In the genomic region with DNA sequence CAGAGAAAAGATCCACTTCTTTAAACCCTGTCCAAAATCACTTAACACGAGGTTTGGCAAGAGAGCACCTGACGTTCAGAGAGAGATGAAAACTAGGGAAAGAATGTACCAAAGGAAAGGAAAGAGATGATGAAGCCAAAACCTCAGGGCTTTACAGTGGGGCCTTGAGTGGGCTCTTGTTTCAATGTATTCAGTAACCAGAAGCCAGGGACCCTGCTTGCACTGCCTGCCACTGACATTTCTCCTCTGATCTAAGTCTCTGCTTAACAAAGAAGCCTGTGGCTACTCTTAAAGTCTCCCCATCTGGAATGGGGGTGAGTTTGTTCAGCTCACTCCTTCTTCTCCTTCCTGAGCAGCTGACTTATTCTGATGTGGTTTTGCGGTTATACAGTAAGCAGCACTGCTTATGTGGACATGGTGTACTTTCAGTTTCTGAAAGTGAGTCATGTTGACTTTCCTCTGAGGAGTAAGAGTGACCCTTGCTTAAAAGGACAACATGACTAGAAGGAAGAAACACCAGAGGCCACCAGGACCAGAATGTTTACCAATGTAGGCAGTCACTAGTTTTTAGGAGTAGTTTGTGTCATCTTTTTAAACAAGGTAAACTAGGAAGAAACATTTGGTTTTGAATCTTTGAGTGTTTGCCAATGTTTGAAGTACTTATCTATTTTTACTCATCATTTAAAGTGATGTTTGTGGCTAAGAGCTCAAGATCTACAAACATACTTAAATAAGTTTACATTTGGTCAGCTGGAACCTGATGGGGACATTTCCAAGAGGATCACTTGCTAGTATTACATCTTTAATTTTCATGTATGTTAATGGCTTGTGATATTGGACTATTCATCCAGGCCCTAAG, we compare ENCODE assay signal across 8 cellular contexts.
DNase-seq lines count a peak whose midpoint lies in the region; ATAC-seq and TF ChIP-seq lines count a peak whose summit lies in the region.

No MANE protein-coding gene starts in this region.

- H3K27me3 ChIP-seq in psoas muscle (ENCODE audit: insufficient read depth in 3 of 3, low read length in 2 of 3), result peaks cover 0 to 3% (median 0%) of the 10 kb centered on the region in 3 donors

- 38 to 55% (median 42%) methylated on average over 3 of the region's 3 CpGs for WGBS in psoas muscle, 3 donors

- ATAC-seq in GM21423 (IDR thresholded peaks at IDR 0.05; ENCODE audit: unreplicated experiment) (peak; percentile 94), esophagus mucosa (peak; percentile 76), psoas muscle (peak; percentile 56 to 87 (median 80))

- H3K9me3 Mint-ChIP-seq in T-helper 2 cell treated with Interferon-gamma antibody and Interleukin-4, amounts not matched to agents 5 μg/mL and 100 μg/mL, for 36 hours, result no peaks in the 10 kb centered on the region

- H3K27me3 Mint-ChIP-seq in T-helper 2 cell treated with Interferon-gamma antibody and Interleukin-4, amounts not matched to agents 5 μg/mL and 100 μg/mL, for 36 hours (ENCODE audit: low read depth), result peaks cover 42% of the 10 kb centered on the region

- no peaks in the 10 kb centered on the region for H3K36me3 ChIP-seq in psoas muscle (ENCODE audit: insufficient read depth in 1 of 2, low read depth in 1 of 2)

- no peaks in the 10 kb centered on the region for H3K36me3 Mint-ChIP-seq in T-helper 2 cell treated with Interferon-gamma antibody and Interleukin-4, amounts not matched to agents 5 μg/mL and 100 μg/mL, for 36 hours (ENCODE audit: low read depth)

- H3K4me1 ChIP-seq in psoas muscle, result no peaks in the 10 kb centered on the region

- intact Hi-C loops in psoas muscle (cut with DNase I), result loop anchor here (5.0 to 10.0 kb wide), 2 partner anchors 451 to 688 kb away; no protein-coding TSS in a partner anchor

- H3K9me3 ChIP-seq in psoas muscle, result no peaks in the 10 kb centered on the region

- peaks cover 29% of the 10 kb centered on the region for H3K4me1 Mint-ChIP-seq in T-helper 2 cell treated with Interferon-gamma antibody and Interleukin-4, amounts not matched to agents 5 μg/mL and 100 μg/mL, for 36 hours (ENCODE audit: low read depth)

- no peak overlapping the region for H3K27ac ChIP-seq in psoas muscle

- H3K4me3 Mint-ChIP-seq in T-helper 2 cell treated with Interferon-gamma antibody and Interleukin-4, amounts not matched to agents 5 μg/mL and 100 μg/mL, for 36 hours, result peak overlapping the region; percentile 49

- TF ChIP-seq CTCF in psoas muscle (IDR thresholded peaks at IDR 0.05), result no peak

- H3K27ac Mint-ChIP-seq in T-helper 2 cell treated with Interferon-gamma antibody and Interleukin-4, amounts not matched to agents 5 μg/mL and 100 μg/mL, for 36 hours, result peak overlapping the region; percentile 51

- DNase-seq in GM04503 (ENCODE audit: low read depth) (peak; percentile 96), HK-2 (ENCODE audit: unreplicated experiment) (peak; percentile 54), psoas muscle (no peak), NCI-H1436 treated with DMSO at 0.1 percent for 48 hours (lab: John Stamatoyannopoulos, UW) (no peak), NCI-H1930 (lab: John Stamatoyannopoulos, UW) (no peak)
- peak; percentile 58 for DNase-seq in T-helper 2 cell treated with Interferon-gamma antibody and Interleukin-4, amounts not matched to agents 5 μg/mL and 100 μg/mL, for 36 hours (ENCODE audit: low spot score)

- no peak overlapping the region for H3K4me3 ChIP-seq in psoas muscle

Comparison
In these comparisons a context has a peak if more than half of its experiments do, and no peak if none do; other contexts are left out.
1. DNase-seq: peak in GM04503 (single experiment), HK-2 (single experiment) and T-helper 2 cell treated with Interferon-gamma antibody and Interleukin-4, amounts not matched to agents 5 μg/mL and 100 μg/mL, for 36 hours (single experiment); none in psoas muscle (0 of 2), NCI-H1436 treated with DMSO at 0.1 percent for 48 hours (single experiment) and NCI-H1930 (0 of 2).
2. Peak in every context shown above with its lines, with median percentiles within 50 percentile points of each other: ATAC-seq.